Comparison of ENCODE assay signal across 9 cellular contexts in the genomic region with DNA sequence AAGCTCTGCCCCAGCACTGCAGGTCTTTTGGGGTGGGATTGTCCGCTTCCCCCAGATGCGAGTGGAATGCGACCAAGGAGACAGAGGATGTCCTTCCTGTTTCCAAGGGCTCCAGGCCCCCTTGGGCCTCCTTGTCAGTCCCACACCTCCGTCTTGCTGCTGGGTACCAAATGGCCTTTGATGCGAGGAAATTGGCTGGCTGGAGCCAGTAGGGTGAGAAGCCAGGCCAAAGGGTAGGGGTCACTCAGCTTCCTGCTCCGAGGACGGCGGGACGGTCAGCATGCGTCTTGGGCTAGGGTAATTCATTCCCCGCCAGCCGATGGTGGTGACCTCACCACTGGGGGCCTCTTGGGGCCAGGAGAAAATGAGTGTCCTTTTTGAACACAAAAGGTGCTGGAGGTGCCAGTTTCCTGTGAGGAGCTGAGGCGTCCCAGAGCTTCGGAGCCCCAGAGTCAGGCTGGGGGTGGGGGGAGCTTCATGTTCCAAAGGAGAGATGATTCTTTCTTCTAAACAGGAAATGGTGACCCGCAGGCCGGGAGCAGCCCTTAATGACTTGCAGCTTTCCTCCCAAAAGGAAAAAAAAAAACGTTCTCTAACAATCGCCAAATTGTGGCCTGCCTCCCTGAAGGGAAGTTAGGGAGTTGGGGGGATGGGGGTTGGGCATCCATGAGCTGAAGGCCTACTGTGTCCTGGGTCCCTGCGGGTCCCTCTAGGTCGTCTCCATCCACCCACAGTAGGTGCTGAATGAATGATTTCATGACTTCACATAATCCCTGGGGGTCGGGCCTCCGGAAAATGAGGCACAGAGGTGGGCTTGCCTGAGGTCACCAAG. TPM values are rescaled to one million over a fixed set of nuclear protein-coding genes. Genes with fewer than 3 reads are reported as not detected.
DNase-seq lines count a peak whose midpoint lies in the region; ATAC-seq, FAIRE-seq and TF ChIP-seq lines count a peak whose summit lies in the region.
"Had no signal": no experiment of that assay in that cellular context is flagged by ENCODE, and none has a peak within 500 bp of the region (broad histone marks: within the 10 kb centered on the region; RNA-seq: fewer than 3 reads in every experiment).

No MANE protein-coding gene starts in this region.

- no peak overlapping the region for H3K4me3 Mint-ChIP-seq in naive thymus-derived CD4-positive, alpha-beta T cell

- H3K4me1 Mint-ChIP-seq in naive thymus-derived CD4-positive, alpha-beta T cell, result peaks cover 0 to 5% (median 0%) of the 10 kb centered on the region in 7 donors

- POLR2A ChIA-PET in AG04449 (lab: Yijun Ruan, JAX), result interaction anchor here (1.3 kb wide), 1 partner anchor 14 kb away, joined by 4 read pairs; no protein-coding TSS in a partner anchor
- POLR2A ChIA-PET in naive thymus-derived CD4-positive, alpha-beta T cell (lab: Charles Lee), result no interaction called here

- H3K27me3 ChIP-seq in naive thymus-derived CD4-positive, alpha-beta T cell (ENCODE audit: control insufficient read depth in 2 of 2, insufficient read depth in 2 of 2, low read length in 2 of 2), result no peaks in the 10 kb centered on the region
- no peaks in the 10 kb centered on the region for H3K27me3 ChIP-seq in small intestine (ENCODE audit: control insufficient read depth in 2 of 2, insufficient read depth in 2 of 2, low read length in 2 of 2)

- 44 to 79% (median 71%) methylated on average over 21 to 22 of the region's 22 CpGs for WGBS in small intestine, 3 donors

- TF ChIP-seq CTCF in AG04449 (IDR thresholded peaks at IDR 0.05; ENCODE audit: insufficient read depth, low read length, missing control alignments) (no peak), fibroblast of mammary gland (conservative IDR thresholded peaks at IDR 0.05; ENCODE audit: control insufficient read depth, insufficient read depth, low read depth, low read length) (no peak)

- H3K9me3 Mint-ChIP-seq in naive thymus-derived CD4-positive, alpha-beta T cell, result no peaks in the 10 kb centered on the region

- H3K36me3 Mint-ChIP-seq in naive thymus-derived CD4-positive, alpha-beta T cell, result no peaks in the 10 kb centered on the region

- H3K27ac ChIP-seq in naive thymus-derived CD4-positive, alpha-beta T cell (ENCODE audit: low read depth, low read length), result no peak overlapping the region
- H3K27ac ChIP-seq in small intestine (ENCODE audit: low read depth in 1 of 2, low read length in 1 of 2), result peak overlapping the region in 1 of 2 donors; percentile 88

- intact Hi-C loops in naive thymus-derived CD4-positive, alpha-beta T cell (cut with micrococcal nuclease), result no loop called here

- no peaks in the 10 kb centered on the region for H3K36me3 ChIP-seq in naive thymus-derived CD4-positive, alpha-beta T cell (ENCODE audit: control insufficient read depth in 2 of 3, insufficient read depth in 3 of 3, low read length in 3 of 3)
- no peaks in the 10 kb centered on the region for H3K36me3 ChIP-seq in small intestine (ENCODE audit: control insufficient read depth in 2 of 2, insufficient read depth in 2 of 2, low read length in 2 of 2)

- H3K27me3 Mint-ChIP-seq in naive thymus-derived CD4-positive, alpha-beta T cell, result peaks cover 0 to 9% (median 0%) of the 10 kb centered on the region in 5 donors

- ATAC-seq in naive thymus-derived CD4-positive, alpha-beta T cell, result peak; percentile 25
- no peak for ATAC-seq in HG02571 (IDR thresholded peaks at IDR 0.05; ENCODE audit: unreplicated experiment)
- no peak for ATAC-seq in GM19397 (IDR thresholded peaks at IDR 0.05; ENCODE audit: unreplicated experiment)

- H3K4me1 ChIP-seq in naive thymus-derived CD4-positive, alpha-beta T cell (ENCODE audit: control insufficient read depth in 2 of 2, insufficient read depth in 2 of 2, low read length in 2 of 2), result no peaks in the 10 kb centered on the region
- H3K4me1 ChIP-seq in small intestine (ENCODE audit: control insufficient read depth in 2 of 2, insufficient read depth in 1 of 2, low read depth in 1 of 2, low read length in 1 of 2), result no peaks in the 10 kb centered on the region

- FAIRE-seq in RCC 7860 (lab: Jason Lieb, UNC) (no peak), small intestine (lab: Jason Lieb, UNC) (no peak)
- FAIRE-seq: islet of Langerhans had no signal

- H3K4me3 ChIP-seq in AG04449 (ENCODE audit: low read depth, low read length) (no peak overlapping the region; the same call in 1 of the 2 replicates), fibroblast of mammary gland (ENCODE audit: control insufficient read depth, low read depth, low read length) (no peak overlapping the region), small intestine (ENCODE audit: low read depth in 1 of 2, low read length in 2 of 2) (no peak overlapping the region)
- H3K4me3 ChIP-seq in naive thymus-derived CD4-positive, alpha-beta T cell (ENCODE audit: low read length), result no peak overlapping the region

- CTCF ChIA-PET in AG04449 (lab: Yijun Ruan, JAX), result interaction anchor here (0.9 to 17.8 kb wide), 7 partner anchors 10 to 182 kb away, joined by 3 to 984 read pairs (median 5); no protein-coding TSS in a partner anchor
- CTCF ChIA-PET in naive thymus-derived CD4-positive, alpha-beta T cell (lab: Charles Lee), result interaction anchor here (0.8 to 1.2 kb wide), 3 partner anchors 11 to 81 kb away, joined by 3 to 7 read pairs (median 6); no protein-coding TSS in a partner anchor

- H3K27ac Mint-ChIP-seq in naive thymus-derived CD4-positive, alpha-beta T cell, result no peak overlapping the region

- H3K9me3 ChIP-seq in naive thymus-derived CD4-positive, alpha-beta T cell (ENCODE audit: control insufficient read depth in 2 of 3, low read length in 3 of 3), result no peaks in the 10 kb centered on the region
- no peaks in the 10 kb centered on the region for H3K9me3 ChIP-seq in small intestine (ENCODE audit: control insufficient read depth, low read depth)

- DNase-seq in AG04449 (ENCODE audit: low read depth, low spot score) (peak; percentile 34), RCC 7860 (ENCODE audit: low spot score) (peak; percentile 63), fibroblast of mammary gland (ENCODE audit: low read depth) (peak; percentile 87), small intestine (no peak)
- no peak for DNase-seq in naive thymus-derived CD4-positive, alpha-beta T cell
- no peak for DNase-seq in activated CD4-positive, CD25-positive, alpha-beta regulatory T cell (lab: John Stamatoyannopoulos, UW)

RNA-seq across cellular contexts. Expression of gene SNAI1, which starts 6.7 kb away (rescaled TPM):
- total RNA-seq in naive thymus-derived CD4-positive, alpha-beta T cell, result 1 to 10 TPM in 2 of 5 experiments, under 1 TPM in 3; 0.22 to 7.0 (median 0.34) TPM
- polyA plus RNA-seq in naive thymus-derived CD4-positive, alpha-beta T cell, result under 1 TPM; 0.28 to 0.34 TPM
- 1 to 10 TPM in 2 of 3 donors, not detected in 1; 1.1 to 6.9 TPM for polyA plus RNA-seq in small intestine

RNA-seq across cellular contexts. Expression of gene RNF114, which starts 53.3 kb away (rescaled TPM):
- 100 to 1,000 TPM in 3 of 5 experiments, 10 to 100 TPM in 2; 67.1 to 113 (median 101) TPM for total RNA-seq in naive thymus-derived CD4-positive, alpha-beta T cell
- 100 to 1,000 TPM; 130 to 143 TPM for polyA plus RNA-seq in naive thymus-derived CD4-positive, alpha-beta T cell
- 10 to 100 TPM; 51.2 to 76.0 (median 60.8) TPM for polyA plus RNA-seq in small intestine

Comparison
In these comparisons a context has a peak if more than half of its experiments do, and no peak if none do; other contexts are left out.
1. DNase-seq: peak in AG04449 (single experiment), RCC 7860 (single experiment) and fibroblast of mammary gland (single experiment); none in naive thymus-derived CD4-positive, alpha-beta T cell (0 of 9), small intestine (single experiment) and activated CD4-positive, CD25-positive, alpha-beta regulatory T cell (0 of 4).